19 cellular contexts compared by ENCODE assay signal in the genomic region with DNA sequence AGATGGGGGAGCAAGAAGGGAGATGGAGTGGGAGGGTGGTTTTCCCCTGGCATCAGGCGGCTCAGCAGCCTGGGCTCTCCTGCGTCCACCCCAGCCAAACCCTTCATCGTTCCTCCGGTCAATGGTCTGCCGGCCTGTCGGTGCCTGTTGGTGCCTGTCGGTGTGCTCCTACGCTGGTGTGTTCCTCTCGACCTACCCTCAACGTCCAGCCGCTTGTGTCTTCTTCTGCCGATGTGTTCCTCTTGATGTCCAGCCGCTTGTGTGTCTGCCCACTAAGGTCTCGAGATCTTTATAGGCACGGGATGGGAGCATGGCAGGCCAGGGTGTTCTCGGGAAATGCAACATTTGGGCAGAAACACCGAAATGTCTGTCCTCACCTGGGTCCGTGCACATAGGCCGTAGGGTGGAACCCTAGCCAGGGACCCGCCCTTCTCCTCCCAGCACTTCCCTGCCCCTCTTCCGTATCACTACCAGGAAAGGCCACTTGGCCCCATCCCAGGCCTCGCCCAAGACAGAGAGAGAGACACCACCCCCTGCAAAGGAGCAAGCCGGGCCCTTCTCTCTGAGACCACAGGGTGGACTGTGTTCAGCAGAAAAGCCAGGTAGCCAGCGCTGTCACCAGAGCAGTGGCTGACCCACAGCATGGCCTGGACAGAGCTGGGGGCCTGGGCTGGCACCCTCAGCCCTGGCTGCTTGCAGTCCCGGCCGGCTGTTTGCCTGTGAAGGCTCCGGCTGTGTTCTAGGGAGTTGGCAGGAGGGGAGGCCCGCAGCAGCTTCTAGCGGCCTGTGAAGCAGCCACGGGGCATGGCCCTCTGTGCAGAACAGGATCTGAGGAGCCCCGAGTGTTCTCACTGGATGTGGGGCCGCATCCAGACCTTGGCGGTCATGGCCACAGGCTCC.
A peak's percentile ranks its signal among the peaks of the same experiment; 100 is the strongest.
DNase-seq lines count a peak whose midpoint lies in the region; ATAC-seq, FAIRE-seq and TF ChIP-seq lines count a peak whose summit lies in the region.
"Had no signal": no experiment of that assay in that cellular context is flagged by ENCODE, and none has a peak within 500 bp of the region (broad histone marks: within the 10 kb centered on the region; RNA-seq: fewer than 3 reads in every experiment).

No MANE protein-coding gene starts in this region.

- peaks cover 86% of the 10 kb centered on the region for H3K27me3 Mint-ChIP-seq in H9 (ENCODE audit: low read depth)
- peaks cover 2% of the 10 kb centered on the region for H3K27me3 Mint-ChIP-seq in T-helper 2 cell treated with Interferon-gamma antibody and Interleukin-4, amounts not matched to agents 5 μg/mL and 100 μg/mL, for 36 hours (ENCODE audit: low read depth)
- peaks cover 2% of the 10 kb centered on the region for H3K27me3 Mint-ChIP-seq in activated CD8-positive, alpha-beta T cell treated with anti-CD3 and anti-CD28 coated beads, Interleukin-2, amount 10 ng/mL, durations not matched to agents 7 days and 5 days (ENCODE audit: low read depth)

- no peak overlapping the region for H2BK15ac ChIP-seq in H9 (ENCODE audit: low read depth, low read length)

- no peak overlapping the region for H3K18ac ChIP-seq in H9 (ENCODE audit: insufficient read length, low read depth, low read length)

- peak in 1 of 2 donors; percentile 35 for ATAC-seq in right cardiac atrium
- no peak for ATAC-seq in activated CD8-positive, alpha-beta T cell treated with anti-CD3 and anti-CD28 coated beads, Interleukin-2, amount 10 ng/mL, durations not matched to agents 7 days and 5 days
- ATAC-seq: PC-3; stimulated activated naive B cell treated with anti-CD40 and anti-IgM and Interleukin-4, amounts not matched to agents 10 μg/mL and 1 μg/mL and 100 μg/mL, for 72 hours had no signal

- H2BK5ac ChIP-seq in H9 (ENCODE audit: insufficient read length, low read length), result no peak overlapping the region

- peaks cover 6 to 8% of the 10 kb centered on the region in 2 experiments; a peak in 4 of 5 replicates for H3K9me3 Mint-ChIP-seq in H9
- H3K9me3 Mint-ChIP-seq in T-helper 2 cell treated with Interferon-gamma antibody and Interleukin-4, amounts not matched to agents 5 μg/mL and 100 μg/mL, for 36 hours, result no peaks in the 10 kb centered on the region
- no peaks in the 10 kb centered on the region for H3K9me3 Mint-ChIP-seq in activated CD8-positive, alpha-beta T cell treated with anti-CD3 and anti-CD28 coated beads, Interleukin-2, amount 10 ng/mL, durations not matched to agents 7 days and 5 days (ENCODE audit: insufficient read depth)

- H3T11ph ChIP-seq in H9 (ENCODE audit: low read length), result no peak overlapping the region

- H2AK5ac ChIP-seq in H9 (ENCODE audit: insufficient read length, low read length), result no peak overlapping the region

- no peak overlapping the region for H3K4ac ChIP-seq in H9 (ENCODE audit: low read depth, low read length)

- intact Hi-C loops in right cardiac atrium (cut with DNase I) (no loop called here), posterior cingulate gyrus (cut with DNase I) (no loop called here)

- H3K23me2 ChIP-seq in H9 (ENCODE audit: insufficient read length, low read depth, low read length, poor library complexity, severe bottlenecking), result no peaks in the 10 kb centered on the region

- H3K79me1 ChIP-seq in H9 (ENCODE audit: insufficient read depth, low read depth, low read length, poor library complexity, severe bottlenecking), result no peaks in the 10 kb centered on the region

- H3K27me3 ChIP-seq in H9 (ENCODE audit: insufficient read depth, low read length) (peaks cover 6% of the 10 kb centered on the region; the same call in 1 of the 2 replicates), right cardiac atrium (ENCODE audit: control insufficient read depth, insufficient read depth) (no peaks in the 10 kb centered on the region)
- H3K27me3 ChIP-seq: BLaER1 had no signal

- H2BK12ac ChIP-seq in H9 (ENCODE audit: insufficient read length, low read depth, low read length), result no peak overlapping the region

- no peak overlapping the region for H3K4me3 ChIP-seq in right cardiac atrium (ENCODE audit: low read length)
- H3K4me3 ChIP-seq: BLaER1, prostate gland had no signal

- H3K14ac ChIP-seq in H9 (ENCODE audit: insufficient read depth, low read length), result no peak overlapping the region

- no peaks in the 10 kb centered on the region for H3K4me1 ChIP-seq in H9 (ENCODE audit: insufficient read depth, low read length)
- no peaks in the 10 kb centered on the region for H3K4me1 ChIP-seq in right cardiac atrium (ENCODE audit: control insufficient read depth, insufficient read depth, low read length)
- H3K4me1 ChIP-seq: prostate gland had no signal

- H3K4me2 ChIP-seq in H9 (ENCODE audit: insufficient read depth, insufficient read length, low read length), result no peak overlapping the region
- H3K4me2 ChIP-seq: BLaER1 had no signal

- no peak for FAIRE-seq in GM12891 (lab: Jason Lieb, UNC)

- H3K9ac ChIP-seq in H9 (ENCODE audit: extremely low read depth, insufficient read length, low read length), result no peak overlapping the region
- H3K9ac ChIP-seq: BLaER1 had no signal

- H2BK20ac ChIP-seq in H9 (ENCODE audit: low read depth, low read length, poor library complexity, severe bottlenecking), result no peak overlapping the region

- POLR2A ChIA-PET in activated CD8-positive, alpha-beta T cell treated with anti-CD3 and anti-CD28 coated beads, Interleukin-2, amount 10 ng/mL, durations not matched to agents 7 days and 5 days (lab: Charles Lee), result no interaction called here

- no peak overlapping the region for H3K23ac ChIP-seq in H9 (ENCODE audit: insufficient read length, low read depth, low read length)

- no peak for TF ChIP-seq POLR2A in GM12891 (IDR thresholded peaks at IDR 0.05; ENCODE audit: low read depth, low read length)

- no CpG with 5 or more reads among the region's 33 CpGs for WGBS in H9 (ENCODE audit: extremely low coverage, insufficient read length, low lambda C conversion rate)
- 93% methylated on average over 33 of the region's 33 CpGs for WGBS in right cardiac atrium

- H3K27ac ChIP-seq in H9 (ENCODE audit: insufficient read length, low read depth, low read length), result no peak overlapping the region
- no peak overlapping the region for H3K27ac ChIP-seq in right cardiac atrium (ENCODE audit: low read length)
- H3K27ac ChIP-seq: BLaER1, prostate gland had no signal

- H3K4me3 Mint-ChIP-seq in H9, result no peak overlapping the region
- H3K4me3 Mint-ChIP-seq in T-helper 2 cell treated with Interferon-gamma antibody and Interleukin-4, amounts not matched to agents 5 μg/mL and 100 μg/mL, for 36 hours, result no peak overlapping the region
- no peak overlapping the region for H3K4me3 Mint-ChIP-seq in activated CD8-positive, alpha-beta T cell treated with anti-CD3 and anti-CD28 coated beads, Interleukin-2, amount 10 ng/mL, durations not matched to agents 7 days and 5 days
- H3K4me3 Mint-ChIP-seq: stimulated activated naive B cell treated with anti-CD40 and anti-IgM and Interleukin-4, amounts not matched to agents 10 μg/mL and 1 μg/mL and 100 μg/mL, for 72 hours had no signal

- H2BK120ac ChIP-seq in H9 (ENCODE audit: low read depth, low read length, poor library complexity, severe bottlenecking), result no peak overlapping the region

- CTCF ChIA-PET in activated CD8-positive, alpha-beta T cell treated with anti-CD3 and anti-CD28 coated beads, Interleukin-2, amount 10 ng/mL, durations not matched to agents 7 days and 5 days (lab: Charles Lee), result no interaction called here

- no peak overlapping the region for H4K8ac ChIP-seq in H9 (replicated peaks; ENCODE audit: insufficient read length, low read depth, low read length)

- H3K36me3 Mint-ChIP-seq in H9 (ENCODE audit: insufficient read depth in 1 of 3, low read depth in 3 of 3), result peaks cover 0 to 2% (median 2%) of the 10 kb centered on the region in 3 experiments; a peak in 3 of 7 replicates
- H3K36me3 Mint-ChIP-seq in T-helper 2 cell treated with Interferon-gamma antibody and Interleukin-4, amounts not matched to agents 5 μg/mL and 100 μg/mL, for 36 hours (ENCODE audit: low read depth), result no peaks in the 10 kb centered on the region
- H3K36me3 Mint-ChIP-seq in activated CD8-positive, alpha-beta T cell treated with anti-CD3 and anti-CD28 coated beads, Interleukin-2, amount 10 ng/mL, durations not matched to agents 7 days and 5 days (ENCODE audit: low read depth), result no peaks in the 10 kb centered on the region

- no peak overlapping the region for H2AFZ ChIP-seq in H9 (ENCODE audit: low read length)

- no peak overlapping the region for H4K5ac ChIP-seq in H9 (ENCODE audit: insufficient read length, low read depth, low read length)

- no peaks in the 10 kb centered on the region for H4K20me1 ChIP-seq in H9 (ENCODE audit: control insufficient read depth, insufficient read depth, insufficient read length)
- H4K20me1 ChIP-seq: BLaER1 had no signal

- no peak overlapping the region for H3K56ac ChIP-seq in H9 (ENCODE audit: insufficient read length, low read depth, low read length)

- no peaks in the 10 kb centered on the region for H3K4me1 Mint-ChIP-seq in H9
- no peaks in the 10 kb centered on the region for H3K4me1 Mint-ChIP-seq in T-helper 2 cell treated with Interferon-gamma antibody and Interleukin-4, amounts not matched to agents 5 μg/mL and 100 μg/mL, for 36 hours (ENCODE audit: low read depth)
- H3K4me1 Mint-ChIP-seq in activated CD8-positive, alpha-beta T cell treated with anti-CD3 and anti-CD28 coated beads, Interleukin-2, amount 10 ng/mL, durations not matched to agents 7 days and 5 days (ENCODE audit: low read depth), result no peaks in the 10 kb centered on the region

- peak; percentile 17 for DNase-seq in H9
- peak; percentile 10 for DNase-seq in activated CD8-positive, alpha-beta memory T cell treated with anti-CD3 and anti-CD28 coated beads, Interleukin-2, amount 50 U/mL, for 4 hours
- DNase-seq in right cardiac atrium, result peak in 2 of 3 donors; percentile 41 to 45
- DNase-seq in posterior cingulate gyrus, result peak in 9 of 10 donors; percentile 2 to 75 (median 9)
- DNase-seq in T-helper 2 cell treated with Interferon-gamma antibody and Interleukin-4, amounts not matched to agents 5 μg/mL and 100 μg/mL, for 36 hours (ENCODE audit: low spot score), result no peak
- DNase-seq in GM12891 (ENCODE audit: insufficient read length, low spot score), result no peak
- no peak for DNase-seq in NCI-H69 (lab: John Stamatoyannopoulos, UW)
- DNase-seq in activated CD8-positive, alpha-beta T cell treated with anti-CD3 and anti-CD28 coated beads, Interleukin-2, amount 10 ng/mL, durations not matched to agents 7 days and 5 days, result no peak
- DNase-seq: activated gamma-delta T cell treated with Interleukin-2 at 50 U/mL for 16 hours; caudate nucleus; DMS79; Karpas-422; midbrain; PC-3; stimulated activated CD4-positive, alpha-beta T cell treated with anti-CD3 and anti-CD28 coated beads, Interleukin-2, amount 100 ng/mL, for 48 hours; stimulated activated naive B cell treated with anti-CD40 and anti-IgM and Interleukin-4, amounts not matched to agents 10 μg/mL and 1 μg/mL and 100 μg/mL, for 72 hours; SW 1271 had no signal

- H4K91ac ChIP-seq in H9 (ENCODE audit: insufficient read length, low read depth, low read length), result no peak overlapping the region

- TF ChIP-seq CTCF in H9 (conservative IDR thresholded peaks at IDR 0.05), result no peak

- H3K27ac Mint-ChIP-seq in H9, result no peak overlapping the region
- H3K27ac Mint-ChIP-seq in T-helper 2 cell treated with Interferon-gamma antibody and Interleukin-4, amounts not matched to agents 5 μg/mL and 100 μg/mL, for 36 hours, result no peak overlapping the region
- no peak overlapping the region for H3K27ac Mint-ChIP-seq in activated CD8-positive, alpha-beta T cell treated with anti-CD3 and anti-CD28 coated beads, Interleukin-2, amount 10 ng/mL, durations not matched to agents 7 days and 5 days
- H3K27ac Mint-ChIP-seq: stimulated activated naive B cell treated with anti-CD40 and anti-IgM and Interleukin-4, amounts not matched to agents 10 μg/mL and 1 μg/mL and 100 μg/mL, for 72 hours had no signal

- no peaks in the 10 kb centered on the region for H3K79me2 ChIP-seq in H9 (ENCODE audit: insufficient read depth, low read length)

- H3K9me3 ChIP-seq in H9 (ENCODE audit: control insufficient read depth, low read depth, low read length) (no peaks in the 10 kb centered on the region), right cardiac atrium (ENCODE audit: control insufficient read depth, low read length) (no peaks in the 10 kb centered on the region)
- H3K9me3 ChIP-seq: prostate gland had no signal

Comparison
In these comparisons a context has a peak if more than half of its experiments do, and no peak if none do; other contexts are left out.
1. DNase-seq: peak in H9 (single experiment), activated CD8-positive, alpha-beta memory T cell treated with anti-CD3 and anti-CD28 coated beads, Interleukin-2, amount 50 U/mL, for 4 hours (single experiment), right cardiac atrium (2 of 3) and posterior cingulate gyrus (9 of 10); none in T-helper 2 cell treated with Interferon-gamma antibody and Interleukin-4, amounts not matched to agents 5 μg/mL and 100 μg/mL, for 36 hours (single experiment), GM12891 (single experiment), NCI-H69 (single experiment) and activated CD8-positive, alpha-beta T cell treated with anti-CD3 and anti-CD28 coated beads, Interleukin-2, amount 10 ng/mL, durations not matched to agents 7 days and 5 days (single experiment).